Comparison of ENCODE assay signal across 1 cellular context in genomic region chr10:113854757-113855626, GRCh38.
TF ChIP-seq lines count a peak whose summit lies in the region.

No MANE protein-coding gene starts in this region.

TF ChIP-seq in A549, 52 proteins besides CTCF, POLR2A, EP300 and RAD21 (continued from another document):
- TF ChIP-seq KDM5A (IDR thresholded peaks at IDR 0.05) (peak; percentile 23; the same call in 1 of the 2 replicates), PBX3 (IDR thresholded peaks at IDR 0.05) (0 out of 2 replicates have a peak, but pooled peaks have one; percentile 29), EHMT2 (IDR thresholded peaks at IDR 0.05; ENCODE audit: low read depth) (no peak), FOSL2 (IDR thresholded peaks at IDR 0.05) (no peak), FOSL2 (CRISPR knock-in tag; IDR thresholded peaks at IDR 0.05) (0 out of 2 replicates have a peak, but pooled peaks have one; percentile 12), MAFK (IDR thresholded peaks at IDR 0.05; ENCODE audit: partially characterized antibody) (no peak)
